In the genomic region with DNA sequence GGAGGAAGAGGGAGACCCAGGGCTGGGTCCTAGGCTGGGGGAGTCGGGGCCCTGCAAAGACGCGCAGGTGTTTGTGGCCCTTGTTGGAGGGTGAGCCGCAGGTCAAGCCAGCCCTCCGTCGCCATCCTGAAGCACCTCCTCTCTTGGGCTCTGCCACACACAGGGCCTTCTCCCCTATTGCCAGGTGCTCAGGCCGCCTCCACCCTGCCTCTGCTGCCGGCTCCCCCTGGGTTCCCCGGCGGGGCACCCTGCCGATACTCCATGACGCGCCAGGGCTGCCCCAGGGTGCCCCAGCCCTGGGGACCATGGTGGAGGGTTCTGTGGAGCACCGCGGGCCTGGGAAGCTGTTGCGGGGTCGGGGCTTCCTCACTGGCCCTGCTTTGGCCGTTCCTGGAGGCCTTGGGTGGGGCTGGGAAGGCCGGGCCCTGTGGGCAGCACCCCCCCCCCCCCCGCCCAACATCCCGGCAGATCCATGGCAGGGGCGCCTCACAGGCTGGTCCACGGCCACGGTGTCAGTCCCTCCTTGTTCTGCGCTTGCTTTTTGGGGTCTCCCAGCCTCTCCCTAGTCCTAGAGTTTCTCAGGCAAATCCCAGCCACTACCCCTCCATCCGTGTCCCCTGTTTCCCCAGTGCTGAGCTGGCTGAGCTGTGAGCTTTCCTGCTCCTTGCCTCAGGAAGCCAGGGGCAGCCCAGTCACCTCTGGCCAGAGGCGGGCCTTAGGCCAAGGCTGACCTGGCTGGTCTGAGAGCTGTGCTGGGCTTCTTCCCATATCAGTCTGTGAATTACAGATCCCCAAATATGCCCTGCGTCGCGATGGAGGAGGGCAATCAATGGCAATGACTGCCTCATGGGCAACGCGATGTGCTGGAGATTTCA, we compare ENCODE assay signal across 1 cellular context.
TF ChIP-seq lines count a peak whose summit lies in the region.

No MANE protein-coding gene starts in this region.

TF ChIP-seq in HepG2, 621 proteins besides CTCF, POLR2A, EP300 and RAD21:
- no peak for TF ChIP-seq POLR2AphosphoS5 (IDR thresholded peaks at IDR 0.05; ENCODE audit: low read depth, low read length)
- peak; percentile 27 for TF ChIP-seq HNRNPK (IDR thresholded peaks at IDR 0.05; ENCODE audit: low read depth, low read length, poor library complexity, severe bottlenecking)
- no peak for TF ChIP-seq GABPA (IDR thresholded peaks at IDR 0.05; ENCODE audit: low read depth, low read length)
- no peak for TF ChIP-seq GABPA (CRISPR knock-in tag; IDR thresholded peaks at IDR 0.05; ENCODE audit: low read depth)
- no peak for TF ChIP-seq TCF7 (IDR thresholded peaks at IDR 0.05; ENCODE audit: low read depth)
- TF ChIP-seq, protein P1, sequence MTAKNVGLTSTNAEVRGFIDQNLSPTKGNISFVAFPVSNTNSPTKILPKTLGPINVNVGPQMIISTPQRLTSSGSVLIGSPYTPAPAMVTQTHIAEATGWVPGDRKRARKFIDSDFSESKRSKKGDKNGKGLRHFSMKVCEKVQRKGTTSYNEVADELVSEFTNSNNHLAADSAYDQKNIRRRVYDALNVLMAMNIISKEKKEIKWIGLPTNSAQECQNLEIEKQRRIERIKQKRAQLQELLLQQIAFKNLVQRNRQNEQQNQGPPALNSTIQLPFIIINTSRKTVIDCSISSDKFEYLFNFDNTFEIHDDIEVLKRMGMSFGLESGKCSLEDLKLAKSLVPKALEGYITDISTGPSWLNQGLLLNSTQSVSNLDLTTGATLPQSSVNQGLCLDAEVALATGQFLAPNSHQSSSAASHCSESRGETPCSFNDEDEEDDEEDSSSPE (CRISPR knock-in tag; IDR thresholded peaks at IDR 0.05): 0 out of 2 replicates have a peak, but pooled peaks have one; percentile 0
- TF ChIP-seq, protein P2, sequence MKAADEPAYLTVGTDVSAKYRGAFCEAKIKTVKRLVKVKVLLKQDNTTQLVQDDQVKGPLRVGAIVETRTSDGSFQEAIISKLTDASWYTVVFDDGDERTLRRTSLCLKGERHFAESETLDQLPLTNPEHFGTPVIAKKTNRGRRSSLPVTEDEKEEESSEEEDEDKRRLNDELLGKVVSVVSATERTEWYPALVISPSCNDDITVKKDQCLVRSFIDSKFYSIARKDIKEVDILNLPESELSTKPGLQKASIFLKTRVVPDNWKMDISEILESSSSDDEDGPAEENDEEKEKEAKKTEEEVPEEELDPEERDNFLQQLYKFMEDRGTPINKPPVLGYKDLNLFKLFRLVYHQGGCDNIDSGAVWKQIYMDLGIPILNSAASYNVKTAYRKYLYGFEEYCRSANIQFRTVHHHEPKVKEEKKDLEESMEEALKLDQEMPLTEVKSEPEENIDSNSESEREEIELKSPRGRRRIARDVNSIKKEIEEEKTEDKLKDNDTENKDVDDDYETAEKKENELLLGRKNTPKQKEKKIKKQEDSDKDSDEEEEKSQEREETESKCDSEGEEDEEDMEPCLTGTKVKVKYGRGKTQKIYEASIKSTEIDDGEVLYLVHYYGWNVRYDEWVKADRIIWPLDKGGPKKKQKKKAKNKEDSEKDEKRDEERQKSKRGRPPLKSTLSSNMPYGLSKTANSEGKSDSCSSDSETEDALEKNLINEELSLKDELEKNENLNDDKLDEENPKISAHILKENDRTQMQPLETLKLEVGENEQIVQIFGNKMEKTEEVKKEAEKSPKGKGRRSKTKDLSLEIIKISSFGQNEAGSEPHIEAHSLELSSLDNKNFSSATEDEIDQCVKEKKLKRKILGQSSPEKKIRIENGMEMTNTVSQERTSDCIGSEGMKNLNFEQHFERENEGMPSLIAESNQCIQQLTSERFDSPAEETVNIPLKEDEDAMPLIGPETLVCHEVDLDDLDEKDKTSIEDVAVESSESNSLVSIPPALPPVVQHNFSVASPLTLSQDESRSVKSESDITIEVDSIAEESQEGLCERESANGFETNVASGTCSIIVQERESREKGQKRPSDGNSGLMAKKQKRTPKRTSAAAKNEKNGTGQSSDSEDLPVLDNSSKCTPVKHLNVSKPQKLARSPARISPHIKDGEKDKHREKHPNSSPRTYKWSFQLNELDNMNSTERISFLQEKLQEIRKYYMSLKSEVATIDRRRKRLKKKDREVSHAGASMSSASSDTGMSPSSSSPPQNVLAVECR (CRISPR knock-in tag; IDR thresholded peaks at IDR 0.05; ENCODE audit: borderline replicate concordance): no peak
- TF ChIP-seq ZNF841 (CRISPR knock-in tag; IDR thresholded peaks at IDR 0.05; ENCODE audit: borderline replicate concordance): no peak
- TF ChIP-seq HNRNPL (IDR thresholded peaks at IDR 0.05; ENCODE audit: low read depth, low read length): 0 out of 2 replicates have a peak, but pooled peaks have one; percentile 45
- TF ChIP-seq ETV5 (CRISPR knock-in tag; IDR thresholded peaks at IDR 0.05; ENCODE audit: borderline replicate concordance): no peak
- TF ChIP-seq ZNF709 (CRISPR knock-in tag; IDR thresholded peaks at IDR 0.05): no peak
- 0 out of 2 replicates have a peak, but pooled peaks have one; percentile 5 for TF ChIP-seq ZMAT3 (CRISPR knock-in tag; conservative IDR thresholded peaks at IDR 0.05)
- no peak for TF ChIP-seq ZNF543 (CRISPR knock-in tag; IDR thresholded peaks at IDR 0.05)
- no peak for TF ChIP-seq ZNF10 (CRISPR knock-in tag; IDR thresholded peaks at IDR 0.05; ENCODE audit: borderline replicate concordance, low read depth)
- TF ChIP-seq ZNF136 (CRISPR knock-in tag; IDR thresholded peaks at IDR 0.05; ENCODE audit: low read depth): no peak
- no peak for TF ChIP-seq ZNF329 (CRISPR knock-in tag; IDR thresholded peaks at IDR 0.05; ENCODE audit: low read depth)
